Comparison of ENCODE assay signal across 8 cellular contexts in the genomic region with DNA sequence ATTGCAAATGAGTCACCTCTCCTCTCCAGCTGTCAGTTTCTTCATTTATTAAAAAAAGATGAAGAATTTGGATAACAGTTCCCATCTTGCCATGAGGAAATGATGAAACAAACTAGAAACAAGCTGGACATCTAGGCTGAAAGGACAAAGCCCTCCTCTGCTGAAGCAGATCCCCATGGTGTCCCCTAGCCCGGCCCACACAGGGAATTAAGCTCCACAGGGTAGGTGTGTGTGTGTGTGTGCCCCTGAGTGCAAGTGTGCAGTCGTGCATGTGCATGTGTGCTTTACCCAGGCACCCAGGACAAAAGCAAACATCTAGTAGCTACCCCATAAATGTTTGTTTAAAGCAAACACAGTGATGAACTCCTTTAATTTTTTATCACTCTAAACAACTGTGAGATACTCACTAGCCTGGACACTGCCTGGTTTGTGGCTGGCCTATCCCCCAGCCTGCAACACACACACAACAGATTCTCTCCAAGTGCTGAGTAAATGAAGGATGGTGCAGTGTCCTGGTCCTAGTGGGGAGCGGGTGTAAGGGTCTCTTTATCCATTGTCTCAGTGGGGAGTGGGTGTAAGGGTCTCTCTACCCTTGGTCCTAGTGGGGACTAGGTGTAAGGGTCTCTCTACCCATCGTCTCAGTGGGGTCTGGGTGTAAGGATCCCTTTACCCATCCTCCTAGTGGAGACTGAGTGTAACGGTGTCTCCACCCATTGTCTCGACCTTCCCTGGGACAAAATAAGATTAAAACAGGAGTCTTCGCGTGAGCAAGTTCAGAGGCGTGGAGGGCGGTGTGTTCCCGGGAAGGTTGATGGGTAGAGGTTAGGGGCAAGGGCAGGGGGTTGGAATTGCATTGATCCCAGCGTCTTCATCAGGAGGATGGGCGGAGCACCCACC. TPM values are rescaled to one million over a fixed set of nuclear protein-coding genes. Genes with fewer than 3 reads are reported as not detected.
A peak's percentile ranks its signal among the peaks of the same experiment; 100 is the strongest.
DNase-seq lines count a peak whose midpoint lies in the region; ATAC-seq and TF ChIP-seq lines count a peak whose summit lies in the region.

No MANE protein-coding gene starts in this region.

- H3K27ac Mint-ChIP-seq in central memory CD8-positive, alpha-beta T cell (ENCODE audit: low read depth), result peak overlapping the region; percentile 12

- peak in 1 of 2 donors; percentile 25 for TF ChIP-seq CTCF in left lung (IDR thresholded peaks at IDR 0.05)
- TF ChIP-seq CTCF in upper lobe of left lung (IDR thresholded peaks at IDR 0.05), result peak in 4 of 6 experiments; percentile 9 to 30 (median 16)

- DNase-seq in COLO668 (lab: John Stamatoyannopoulos, UW; ENCODE audit: unreplicated experiment) (peak; percentile 54), Kasumi-1 (lab: John Stamatoyannopoulos, UW) (peak; percentile 51 to 55), left lung (no peak), upper lobe of left lung (peak in 1 of 2 donors; percentile 14), NCI-H1048 (lab: John Stamatoyannopoulos, UW) (no peak), anterior cingulate cortex (lab: John Stamatoyannopoulos, UW) (no peak)
- no peak for DNase-seq in central memory CD8-positive, alpha-beta T cell (ENCODE audit: low spot score in 2 of 2)

- no peak for TF ChIP-seq POLR2A in upper lobe of left lung (IDR thresholded peaks at IDR 0.05)

- H3K36me3 ChIP-seq in left lung, result no peaks in the 10 kb centered on the region
- H3K36me3 ChIP-seq in upper lobe of left lung, result no peaks in the 10 kb centered on the region

- H3K27me3 Mint-ChIP-seq in central memory CD8-positive, alpha-beta T cell, result peaks cover 45% of the 10 kb centered on the region

- TF ChIP-seq EP300 in upper lobe of left lung (IDR thresholded peaks at IDR 0.05), result no peak

- 19 to 20% methylated on average over 12 to 13 of the region's 13 CpGs for WGBS in upper lobe of left lung, 2 donors

- H3K4me1 ChIP-seq in left lung, result peaks cover 9 to 27% of the 10 kb centered on the region in 2 donors
- peaks cover 3 to 18% (median 14%) of the 10 kb centered on the region in 4 donors for H3K4me1 ChIP-seq in upper lobe of left lung

- peaks cover 4% of the 10 kb centered on the region for H3K9me3 Mint-ChIP-seq in central memory CD8-positive, alpha-beta T cell

- peaks cover 36% of the 10 kb centered on the region for H3K4me1 Mint-ChIP-seq in central memory CD8-positive, alpha-beta T cell

- H3K27ac ChIP-seq in left lung, result peak overlapping the region; percentile 57 to 75
- peak overlapping the region; percentile 42 to 71 (median 58) for H3K27ac ChIP-seq in upper lobe of left lung

- H3K36me3 Mint-ChIP-seq in central memory CD8-positive, alpha-beta T cell (ENCODE audit: insufficient read depth), result peaks cover 2% of the 10 kb centered on the region

- peak overlapping the region; percentile 80 for H3K4me3 Mint-ChIP-seq in central memory CD8-positive, alpha-beta T cell

- intact Hi-C loops in left lung (cut with DNase I), result no loop called here

- peak; percentile 34 for ATAC-seq in central memory CD8-positive, alpha-beta T cell (replicated peaks; ENCODE audit: extremely low read depth, poor library complexity, severe bottlenecking)
- ATAC-seq in left lung (peak; percentile 25), upper lobe of left lung (ENCODE audit: low FRiP score in 2 of 2) (peak in 1 of 2 donors; percentile 22), GM18861 (IDR thresholded peaks at IDR 0.05; ENCODE audit: unreplicated experiment) (no peak)

- H3K9me3 ChIP-seq in left lung, result peaks cover 0 to 7% of the 10 kb centered on the region in 2 donors
- H3K9me3 ChIP-seq in upper lobe of left lung, result peaks cover 0 to 2% (median 0%) of the 10 kb centered on the region in 4 donors

- H3K4me3 ChIP-seq in left lung (peak overlapping the region; percentile 14 to 45), upper lobe of left lung (peak overlapping the region in 3 of 4 donors; percentile 51 to 59 (median 59))

- H3K27me3 ChIP-seq in left lung, result peaks cover 0 to 72% of the 10 kb centered on the region in 2 donors
- peaks cover 0 to 5% (median 1%) of the 10 kb centered on the region in 4 donors for H3K27me3 ChIP-seq in upper lobe of left lung

RNA-seq across cellular contexts. Expression of gene EVC, which starts 0.7 kb away (rescaled TPM):
- total RNA-seq in left lung, result 10 to 100 TPM; 18.8 to 29.3 TPM
- total RNA-seq in upper lobe of left lung, result 10 to 100 TPM; 25.6 to 65.1 (median 36.2) TPM

RNA-seq across cellular contexts. Expression of gene EVC2, which starts 2.0 kb away (rescaled TPM):
- 1 to 10 TPM; 4.1 to 5.7 TPM for total RNA-seq in left lung
- 10 to 100 TPM in 2 of 6 donors, 1 to 10 TPM in 4; 3.2 to 26.2 (median 5.6) TPM for total RNA-seq in upper lobe of left lung

Comparison
In these comparisons a context has a peak if more than half of its experiments do, and no peak if none do; other contexts are left out.
1. DNase-seq: peak in COLO668 (single experiment) and Kasumi-1 (2 of 2); none in central memory CD8-positive, alpha-beta T cell (0 of 2), left lung (0 of 2), NCI-H1048 (single experiment) and anterior cingulate cortex (0 of 58).